In genomic region chr1:161539731-161540561, GRCh38 we compare ENCODE assay signal across 8 cellular contexts. TPM values are rescaled to one million over a fixed set of nuclear protein-coding genes. Genes with fewer than 3 reads are reported as not detected.
A peak's percentile ranks its signal among the peaks of the same experiment; 100 is the strongest.
DNase-seq lines count a peak whose midpoint lies in the region; ATAC-seq and FAIRE-seq lines count a peak whose summit lies in the region.
"Not testable (repeated sequence)": the region's sequence is repeated elsewhere in the genome, so short reads cannot be mapped to it uniquely, and the experiment has no call there.

No MANE protein-coding gene starts in this region.

- DNase-seq in DMS114 treated with DMSO at 0.1 percent for 48 hours (lab: John Stamatoyannopoulos, UW; ENCODE audit: unreplicated experiment) (peak; percentile 90), HuH-7 (ENCODE audit: low spot score) (peak; percentile 17), RCC 7860 (ENCODE audit: low spot score) (peak; percentile 72), activated T-helper 1 cell treated with Interleukin-2 at 50 U/mL for 16 hours (ENCODE audit: low read depth) (peak; percentile 78), fibroblast of gingiva (ENCODE audit: low read depth) (peak; percentile 71), naive B cell (peak; percentile 82)
- DNase-seq in stimulated activated CD8-positive, alpha-beta memory T cell treated with anti-CD3 and anti-CD28 coated beads, Interleukin-7, amount 100 ng/mL, for 24 hours (ENCODE audit: low read depth): peak; percentile 99

- FAIRE-seq in RCC 7860 (lab: Jason Lieb, UNC): not testable (repeated sequence)

- not testable (repeated sequence) for H3K9me3 Mint-ChIP-seq in naive B cell

- ATAC-seq in GM21576 (IDR thresholded peaks at IDR 0.05; ENCODE audit: unreplicated experiment): peak; percentile 53
- ATAC-seq in naive B cell (ENCODE audit: low read depth in 2 of 2): peak; percentile 71 to 73

- H3K4me1 Mint-ChIP-seq in naive B cell: peaks cover 20 to 40% (median 38%) of the 10 kb centered on the region in 3 donors

- H3K27ac Mint-ChIP-seq in naive B cell: peak overlapping the region in 5 of 6 donors; percentile 83 to 100 (median 99)

- H3K4me3 Mint-ChIP-seq in naive B cell: peak overlapping the region; percentile 90 to 97 (median 96)

- H3K27me3 Mint-ChIP-seq in naive B cell: not testable (repeated sequence)

- H3K36me3 Mint-ChIP-seq in naive B cell: not testable (repeated sequence)

RNA-seq across cellular contexts. Expression of gene FCGR3A, which starts 9.7 kb away (rescaled TPM):
- polyA plus RNA-seq in naive B cell (ENCODE audit: low read depth in 6 of 6): 1 to 10 TPM in 4 of 6 donors, under 1 TPM in 2; 0.33 to 3.1 (median 1.3) TPM

RNA-seq across cellular contexts. Expression of gene HSPA6, which starts 15.6 kb away (rescaled TPM):
- under 1 TPM in 2 of 6 donors, not detected in 4; 0.12 to 0.13 TPM for polyA plus RNA-seq in naive B cell (ENCODE audit: low read depth in 6 of 6)

RNA-seq across cellular contexts. Expression of gene FCGR2A, which starts 34.7 kb away (rescaled TPM):
- 1 to 10 TPM in 4 of 6 donors, under 1 TPM in 2; 0.23 to 5.0 (median 1.4) TPM for polyA plus RNA-seq in naive B cell (ENCODE audit: low read depth in 6 of 6)

Comparison
In these comparisons a context has a peak if more than half of its experiments do, and no peak if none do; other contexts are left out.
1. Peak in every context shown above with its lines: DNase-seq and ATAC-seq.
2. DNase-seq: peak in every context shown above with its lines; median percentile 99 in stimulated activated CD8-positive, alpha-beta memory T cell treated with anti-CD3 and anti-CD28 coated beads, Interleukin-7, amount 100 ng/mL, for 24 hours; 90 in DMS114 treated with DMSO at 0.1 percent for 48 hours; 82 in naive B cell; 78 in activated T-helper 1 cell treated with Interleukin-2 at 50 U/mL for 16 hours; 72 in RCC 7860; 71 in fibroblast of gingiva; 17 in HuH-7.